31 cellular contexts compared by ENCODE assay signal in the genomic region with DNA sequence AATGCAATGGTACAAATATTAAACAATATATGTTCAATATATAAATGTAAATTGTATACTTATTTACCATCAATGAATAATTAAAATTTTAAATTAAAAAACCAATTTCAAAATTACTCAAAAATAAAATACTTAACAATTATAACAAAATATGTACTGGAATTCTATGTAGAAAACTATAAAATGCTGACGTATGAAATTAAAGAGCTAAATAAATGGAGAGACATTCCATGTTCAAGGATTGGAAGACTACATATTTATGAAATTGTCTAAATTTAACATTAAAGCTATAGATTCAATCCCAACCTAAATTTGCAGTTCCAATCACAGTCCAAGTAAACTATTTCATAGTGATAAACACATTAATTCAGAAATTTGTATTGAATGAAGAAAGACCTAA.
"Had no signal": no experiment of that assay in that cellular context is flagged by ENCODE, and none has a peak within 500 bp of the region (broad histone marks: within the 10 kb centered on the region; RNA-seq: fewer than 3 reads in every experiment).

No MANE protein-coding gene starts in this region.

- H3K4me1 ChIP-seq: esophagus squamous epithelium had no signal

- H3K4me3 Mint-ChIP-seq: activated CD4-positive, alpha-beta memory T cell treated with anti-CD3 and anti-CD28 coated beads for 36 hours; activated CD4-positive, alpha-beta T cell treated with anti-CD3 and anti-CD28 coated beads for 36 hours; activated CD4-positive, alpha-beta T cell treated with anti-CD3 and anti-CD28 coated beads, Interleukin-2, amount 10 ng/mL, durations not matched to agents 24 days and 14 days; activated CD8-positive, alpha-beta T cell treated with anti-CD3 and anti-CD28 coated beads, Interleukin-2, amount 10 ng/mL, durations not matched to agents 7 days and 5 days; activated naive CD8-positive, alpha-beta T cell; activated T-cell treated with anti-CD3 and anti-CD28 coated beads, Interleukin-2, amount 50 U/mL, for 24 hours; activated T-cell treated with anti-CD3 and anti-CD28 coated beads, Interleukin-2, amount 50 U/mL, for 72 hours; central memory CD8-positive, alpha-beta T cell; effector memory CD8-positive, alpha-beta T cell had no signal

- H3K36me3 Mint-ChIP-seq: activated CD4-positive, alpha-beta memory T cell treated with anti-CD3 and anti-CD28 coated beads for 36 hours; activated naive CD8-positive, alpha-beta T cell had no signal

- H3K4me3 ChIP-seq: esophagus squamous epithelium had no signal

- DNase-seq: activated CD4-positive, alpha-beta memory T cell treated with anti-CD3 and anti-CD28 coated beads for 36 hours; activated CD4-positive, alpha-beta T cell treated with anti-CD3 and anti-CD28 coated beads for 36 hours; activated CD4-positive, alpha-beta T cell treated with anti-CD3 and anti-CD28 coated beads, Interleukin-2, amount 10 ng/mL, durations not matched to agents 24 days and 14 days; activated CD4-positive, CD25-positive, alpha-beta regulatory T cell; activated CD4-positive, CD25-positive, alpha-beta regulatory T cell treated with anti-CD3 and anti-CD28 coated beads, Interleukin-2, amount 50 U/mL, for 72 hours; activated CD8-positive, alpha-beta memory T cell treated with anti-CD3 and anti-CD28 coated beads, Interleukin-2, amount 50 U/mL, for 48 hours; activated CD8-positive, alpha-beta T cell treated with anti-CD3 and anti-CD28 coated beads, Interleukin-2, amount 10 ng/mL, durations not matched to agents 7 days and 5 days; activated effector memory CD4-positive, alpha-beta T cell treated with Interleukin-2 at 50 U/mL for 16 hours; activated gamma-delta T cell treated with Interleukin-2 at 50 U/mL for 16 hours; activated naive CD4-positive, alpha-beta T cell treated with anti-CD3 and anti-CD28 coated beads, Interleukin-2, amount 50 U/mL, for 16 hours; activated naive CD4-positive, alpha-beta T cell treated with Interleukin-2 at 50 U/mL for 16 hours; activated T-cell treated with anti-CD3 and anti-CD28 coated beads for 4 hours; activated T-cell treated with anti-CD3 and anti-CD28 coated beads, Interleukin-2, amount 50 U/mL, for 24 hours; activated T-cell treated with anti-CD3 and anti-CD28 coated beads, Interleukin-2, amount 50 U/mL, for 72 hours; amniotic stem cell; anterior cingulate cortex; brain microvascular endothelial cell; cortex of kidney; dermis blood vessel endothelial cell; effector CD4-positive, alpha-beta T cell; effector memory CD8-positive, alpha-beta T cell; esophagus squamous epithelium; foreskin melanocyte; head of caudate nucleus; T-helper 2 cell had no signal

- FAIRE-seq: astrocyte, bronchial epithelial cell, endothelial cell of umbilical vein had no signal

- H3K36me3 ChIP-seq: brain microvascular endothelial cell, esophagus squamous epithelium had no signal

- H3K27me3 Mint-ChIP-seq: activated CD4-positive, alpha-beta memory T cell treated with anti-CD3 and anti-CD28 coated beads for 36 hours; activated CD4-positive, alpha-beta T cell treated with anti-CD3 and anti-CD28 coated beads for 36 hours; activated CD4-positive, alpha-beta T cell treated with anti-CD3 and anti-CD28 coated beads, Interleukin-2, amount 10 ng/mL, durations not matched to agents 24 days and 14 days; activated naive CD8-positive, alpha-beta T cell; activated T-cell treated with anti-CD3 and anti-CD28 coated beads, Interleukin-2, amount 50 U/mL, for 24 hours; central memory CD8-positive, alpha-beta T cell; effector memory CD8-positive, alpha-beta T cell had no signal

- H3K27me3 ChIP-seq: brain microvascular endothelial cell, esophagus squamous epithelium had no signal

- H3K27ac ChIP-seq: brain microvascular endothelial cell, epithelial cell of prostate, esophagus squamous epithelium had no signal

- ATAC-seq: activated CD4-positive, alpha-beta T cell treated with anti-CD3 and anti-CD28 coated beads for 36 hours; activated CD8-positive, alpha-beta T cell treated with anti-CD3 and anti-CD28 coated beads, Interleukin-2, amount 10 ng/mL, durations not matched to agents 7 days and 5 days; activated T-cell treated with anti-CD3 and anti-CD28 coated beads, Interleukin-2, amount 50 U/mL, for 72 hours; effector memory CD8-positive, alpha-beta T cell had no signal

- H3K27ac Mint-ChIP-seq: activated CD4-positive, alpha-beta memory T cell treated with anti-CD3 and anti-CD28 coated beads for 36 hours; activated CD4-positive, alpha-beta T cell treated with anti-CD3 and anti-CD28 coated beads for 36 hours; activated CD4-positive, alpha-beta T cell treated with anti-CD3 and anti-CD28 coated beads, Interleukin-2, amount 10 ng/mL, durations not matched to agents 24 days and 14 days; activated CD8-positive, alpha-beta T cell treated with anti-CD3 and anti-CD28 coated beads, Interleukin-2, amount 10 ng/mL, durations not matched to agents 7 days and 5 days; activated naive CD8-positive, alpha-beta T cell; activated T-cell treated with anti-CD3 and anti-CD28 coated beads, Interleukin-2, amount 50 U/mL, for 24 hours; activated T-cell treated with anti-CD3 and anti-CD28 coated beads, Interleukin-2, amount 50 U/mL, for 72 hours; effector memory CD8-positive, alpha-beta T cell had no signal

- H3K9me3 Mint-ChIP-seq: activated CD4-positive, alpha-beta T cell treated with anti-CD3 and anti-CD28 coated beads, Interleukin-2, amount 10 ng/mL, durations not matched to agents 24 days and 14 days had no signal

- H3K4me1 Mint-ChIP-seq: activated CD4-positive, alpha-beta T cell treated with anti-CD3 and anti-CD28 coated beads for 36 hours; activated CD4-positive, alpha-beta T cell treated with anti-CD3 and anti-CD28 coated beads, Interleukin-2, amount 10 ng/mL, durations not matched to agents 24 days and 14 days; central memory CD8-positive, alpha-beta T cell had no signal
